ENCODE assay signal across 15 cellular contexts in the genomic region with DNA sequence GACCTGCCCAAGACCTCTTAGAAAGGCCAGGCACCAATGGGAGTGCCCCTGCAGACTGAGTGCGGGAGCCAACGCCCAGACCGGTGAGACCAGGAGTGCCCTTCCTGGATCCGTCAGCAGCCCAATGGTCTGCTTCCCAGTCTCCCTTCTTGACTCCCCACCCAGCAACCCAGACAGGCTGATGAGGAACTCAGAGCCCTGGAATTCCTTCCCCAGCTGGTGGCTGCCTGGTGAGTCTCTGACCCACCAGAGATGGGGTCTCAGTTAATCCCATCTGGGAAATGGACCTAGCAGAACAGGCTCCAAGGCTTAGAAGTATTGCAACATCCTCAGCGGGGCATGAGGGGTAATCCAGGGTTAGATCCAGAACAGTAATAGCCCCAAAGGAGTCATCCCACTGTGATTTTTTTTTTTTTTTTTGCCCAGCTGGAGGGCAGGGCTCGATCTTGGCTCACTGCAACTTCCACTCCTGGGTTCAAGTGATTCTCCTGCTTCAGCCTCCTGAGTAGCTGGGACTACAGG. TPM values are rescaled to one million over a fixed set of nuclear protein-coding genes. Genes with fewer than 3 reads are reported as not detected.
A peak's percentile ranks its signal among the peaks of the same experiment; 100 is the strongest.
DNase-seq lines count a peak whose midpoint lies in the region; ATAC-seq, FAIRE-seq and TF ChIP-seq lines count a peak whose summit lies in the region.
"Had no signal": no experiment of that assay in that cellular context is flagged by ENCODE, and none has a peak within 500 bp of the region (broad histone marks: within the 10 kb centered on the region; RNA-seq: fewer than 3 reads in every experiment).

No MANE protein-coding gene starts in this region.

- no TSS peak for BruUV-seq in IMR-90 (replicated peaks; lab: Mats Ljungman, UMichigan)

- dilution Hi-C loops in IMR-90 (cut with HindIII; ENCODE audit: low sequenced_read_pairs, unreplicated experiment), result no loop called here

- ATAC-seq in IMR-90 (ENCODE audit: low read depth) (no peak), HG02884 (IDR thresholded peaks at IDR 0.05; ENCODE audit: unreplicated experiment) (no peak)

- H3K4me1 ChIP-seq in IMR-90 (ENCODE audit: control insufficient read depth, insufficient read depth, low read length) (no peaks in the 10 kb centered on the region), H1 (replicated peaks in 1 of 4; ENCODE audit: control insufficient read depth in 3 of 4, insufficient read depth in 4 of 4, low read length in 3 of 4) (peaks cover 0 to 13% (median 8%) of the 10 kb centered on the region in 4 experiments; a peak in 6 of 7 replicates)

- H3K4me2 ChIP-seq in IMR-90 (ENCODE audit: low read depth, low read length) (no peak overlapping the region), H1 (ENCODE audit: insufficient read depth in 1 of 2, low read depth in 2 of 2, low read length in 2 of 2) (no peak overlapping the region)

- H2BK20ac ChIP-seq in IMR-90 (ENCODE audit: low read depth, low read length) (no peak overlapping the region), H1 (ENCODE audit: low read length) (no peak overlapping the region)

- TF ChIP-seq RAD21 in IMR-90 (IDR thresholded peaks at IDR 0.05; ENCODE audit: low read length), result no peak
- no peak for TF ChIP-seq RAD21 in H1 (IDR thresholded peaks at IDR 0.05 in 1 of 2, conservative IDR thresholded peaks at IDR 0.05 in 1 of 2; ENCODE audit: low read depth in 2 of 2, low read length in 2 of 2)

- intact Hi-C loops in IMR-90 (cut with micrococcal nuclease), result no loop called here

- H3K79me1 ChIP-seq in IMR-90 (ENCODE audit: low read depth in 1 of 2, low read length in 2 of 2), result no peaks in the 10 kb centered on the region
- H3K79me1 ChIP-seq in H1 (ENCODE audit: low read depth, low read length), result no peaks in the 10 kb centered on the region

- no peak overlapping the region for H3K23ac ChIP-seq in IMR-90 (ENCODE audit: low read depth, low read length)
- H3K23ac ChIP-seq in H1 (ENCODE audit: insufficient read length), result no peak overlapping the region

- H2AFZ ChIP-seq in IMR-90 (replicated peaks; ENCODE audit: low read length, poor library complexity) (peak overlapping the region; percentile 67), H1 (ENCODE audit: low read length) (no peak overlapping the region)

- DNase-seq in CD1c-positive myeloid dendritic cell (ENCODE audit: extremely low spot score), result peak; percentile 10
- no peak for DNase-seq in IMR-90
- DNase-seq in H1 (ENCODE audit: low read depth in 1 of 2, low spot score in 2 of 2), result no peak
- DNase-seq in renal cortical epithelial cell (ENCODE audit: low read depth), result peak; percentile 36
- DNase-seq in T-helper 9 cell, result no peak
- no peak for DNase-seq in AG20443 (ENCODE audit: low spot score)
- DNase-seq: activated naive CD4-positive, alpha-beta T cell treated with anti-CD3 and anti-CD28 coated beads, Interleukin-2, amount 10 ng/mL, durations not matched to agents 7 days and 5 days; brain microvascular endothelial cell; CD4-positive, CD25-positive, alpha-beta regulatory T cell; NCI-H526 treated with DMSO at 0.1 percent for 48 hours; WERI-Rb-1 had no signal

- in situ Hi-C loops in IMR-90 (cut with MboI; ENCODE audit: low sequenced_read_pairs), result no loop called here

- 90% methylated on average over 4 of the region's 6 CpGs; no CpG with 5 or more reads in 1 of the 2 experiments for WGBS in IMR-90 (ENCODE audit: extremely low coverage in 2 of 2, insufficient read length in 1 of 2), 2 experiments
- WGBS in H1 (ENCODE audit: extremely low coverage in 1 of 2, insufficient coverage in 1 of 2, insufficient read length in 1 of 2, insufficient replicate concordance in 2 of 2, low coverage in 1 of 2, low lambda C conversion rate in 2 of 2, missing lambda C conversion rate in 1 of 2), 2 experiments, result 91% methylated on average over 6 of the region's 6 CpGs; no CpG with 5 or more reads in 1 of the 2 experiments

- H3K79me2 ChIP-seq in H1 (ENCODE audit: control insufficient read depth in 1 of 2, insufficient read depth in 2 of 2, low read length in 2 of 2), result no peaks in the 10 kb centered on the region

- H2BK5ac ChIP-seq in IMR-90 (ENCODE audit: low read depth, low read length, poor library complexity, severe bottlenecking) (no peak overlapping the region), H1 (ENCODE audit: low read depth, low read length) (no peak overlapping the region)

- no peaks in the 10 kb centered on the region for H3K9me1 ChIP-seq in IMR-90 (ENCODE audit: insufficient read depth, low read length)

- H4K91ac ChIP-seq in IMR-90 (ENCODE audit: insufficient read depth, low read depth, low read length) (no peak overlapping the region), H1 (replicated peaks; ENCODE audit: insufficient read length, low read length) (no peak overlapping the region)

- POLR2A ChIA-PET in IMR-90 (lab: Charles Lee; ENCODE audit: unreplicated experiment) (no interaction called here), H1 (lab: Charles Lee; ENCODE audit: partially characterized antibody) (interaction anchor here (0.6 to 1.0 kb wide), 2 partner anchors 16 to 56 kb away, joined by 3 read pairs; no protein-coding TSS in a partner anchor)

- FAIRE-seq in H1 (lab: Jason Lieb, UNC), result no peak
- FAIRE-seq: HTR-8/SVneo, keratinocyte had no signal

- H3K27me3 ChIP-seq in IMR-90 (ENCODE audit: control insufficient read depth, insufficient read depth, low read length) (peaks cover 3% of the 10 kb centered on the region; the same call in 1 of the 2 replicates), H1 (replicated peaks in 1 of 4; ENCODE audit: control insufficient read depth in 3 of 4, extremely low read depth in 1 of 4, insufficient read depth in 3 of 4, low read length in 3 of 4) (peaks cover 0 to 13% (median 6%) of the 10 kb centered on the region in 4 experiments; a peak in 5 of 7 replicates)

- no peak overlapping the region for H2BK120ac ChIP-seq in IMR-90 (ENCODE audit: low read depth, low read length)
- no peak overlapping the region for H2BK120ac ChIP-seq in H1 (replicated peaks; ENCODE audit: low read depth, low read length)

- no peak overlapping the region for H3K27ac ChIP-seq in IMR-90 (ENCODE audit: insufficient read depth, low read length)
- no peak overlapping the region for H3K27ac ChIP-seq in H1 (ENCODE audit: low read depth, low read length)
- H3K27ac ChIP-seq: brain microvascular endothelial cell, WERI-Rb-1 had no signal

- H3K4me3 ChIP-seq in IMR-90 (ENCODE audit: insufficient read depth, low read depth, low read length) (no peak overlapping the region), H1 (ENCODE audit: extremely low read depth in 1 of 4, insufficient read depth in 2 of 4, low read depth in 3 of 4, low read length in 4 of 4) (no peak overlapping the region)

- no peak overlapping the region for H3K56ac ChIP-seq in IMR-90 (ENCODE audit: extremely low read depth, insufficient read depth, low read length)
- no peak overlapping the region for H3K56ac ChIP-seq in H1 (replicated peaks; ENCODE audit: insufficient read length, low read depth, low read length)

- H2BK15ac ChIP-seq in IMR-90 (ENCODE audit: low read depth, low read length) (no peak overlapping the region), H1 (ENCODE audit: low read length) (no peak overlapping the region)

- no peak overlapping the region for H4K8ac ChIP-seq in IMR-90 (ENCODE audit: low read depth in 2 of 2, low read length in 2 of 2)
- H4K8ac ChIP-seq in H1 (ENCODE audit: extremely low read depth, insufficient read depth, low read length), result no peak overlapping the region

- no peak for TF ChIP-seq EP300 in H1 (IDR thresholded peaks at IDR 0.05; ENCODE audit: borderline replicate concordance in 1 of 2, low read depth in 2 of 2, low read length in 2 of 2)

- no peak overlapping the region for H3K18ac ChIP-seq in IMR-90 (ENCODE audit: low read depth, low read length)
- H3K18ac ChIP-seq in H1 (ENCODE audit: extremely low read depth, low read length), result no peak overlapping the region

- no peak overlapping the region for H2AK9ac ChIP-seq in IMR-90 (replicated peaks; ENCODE audit: low read depth, low read length, poor library complexity)

- TF ChIP-seq POLR2A in IMR-90 (IDR thresholded peaks at IDR 0.05; ENCODE audit: low read depth, low read length), result no peak
- TF ChIP-seq POLR2A in H1 (IDR thresholded peaks at IDR 0.05; ENCODE audit: control extremely low read depth in 1 of 2, low read depth in 2 of 2, low read length in 2 of 2), result no peak

- no peaks in the 10 kb centered on the region for H3K36me3 ChIP-seq in IMR-90 (ENCODE audit: control insufficient read depth, insufficient read depth, low read length)
- H3K36me3 ChIP-seq in H1 (ENCODE audit: control insufficient read depth in 2 of 4, insufficient read depth in 4 of 4, low read length in 3 of 4), result no peaks in the 10 kb centered on the region
- H3K36me3 ChIP-seq: brain microvascular endothelial cell, WERI-Rb-1 had no signal

- no peak overlapping the region for H3K14ac ChIP-seq in IMR-90 (replicated peaks; ENCODE audit: low read depth, low read length)
- H3K14ac ChIP-seq in H1 (ENCODE audit: insufficient read length), result no peak overlapping the region

- no peak overlapping the region for H3K4ac ChIP-seq in IMR-90 (ENCODE audit: low read depth, low read length)
- no peak overlapping the region for H3K4ac ChIP-seq in H1 (replicated peaks; ENCODE audit: insufficient read length, low read depth, low read length)

- peaks cover 12% of the 10 kb centered on the region; the same call in 1 of the 2 replicates for H3K23me2 ChIP-seq in H1 (ENCODE audit: low read depth, low read length)

- CTCF ChIA-PET in IMR-90 (lab: Yijun Ruan, JAX), result interaction anchor here (1.0 to 1.2 kb wide), 2 partner anchors 17 to 144 kb away, joined by 3 read pairs; no protein-coding TSS in a partner anchor
- CTCF ChIA-PET in H1 (lab: Charles Lee; ENCODE audit: partially characterized antibody), result interaction anchor here (1.1 to 7.8 kb wide), 12 partner anchors 8 to 288 kb away, joined by 3 to 43 read pairs (median 10); no protein-coding TSS in a partner anchor

- no peaks in the 10 kb centered on the region for H3K9me3 ChIP-seq in IMR-90 (ENCODE audit: control insufficient read depth, insufficient read depth, low read length)
- H3K9me3 ChIP-seq in H1 (ENCODE audit: insufficient read depth in 2 of 2, low read depth in 1 of 2, low read length in 1 of 2), result no peaks in the 10 kb centered on the region

- TF ChIP-seq CTCF in IMR-90 (conservative IDR thresholded peaks at IDR 0.05; ENCODE audit: low read depth, low read length) (no peak), H1 (IDR thresholded peaks at IDR 0.05; ENCODE audit: control extremely low read depth in 1 of 3, insufficient read depth in 1 of 3, low read depth in 1 of 3, low read length in 3 of 3) (no peak)

- H4K20me1 ChIP-seq in IMR-90 (ENCODE audit: insufficient read depth, low read length), result no peaks in the 10 kb centered on the region
- H4K20me1 ChIP-seq in H1 (replicated peaks in 1 of 2; ENCODE audit: control insufficient read depth in 1 of 2, insufficient read depth in 2 of 2, low read length in 2 of 2), result no peaks in the 10 kb centered on the region

- H2AK5ac ChIP-seq in IMR-90 (ENCODE audit: low read depth, low read length) (no peak overlapping the region), H1 (ENCODE audit: low read depth, low read length) (no peak overlapping the region)

- H4K5ac ChIP-seq in IMR-90 (ENCODE audit: low read depth, low read length), result no peak overlapping the region
- no peak overlapping the region for H4K5ac ChIP-seq in H1 (ENCODE audit: insufficient read length, low read depth, low read length)

- H2BK12ac ChIP-seq in H1 (ENCODE audit: low read depth, low read length), result 0 out of 2 replicates have a peak overlapping the region, but pooled peaks have one; percentile 50

- no peak overlapping the region for H3K9ac ChIP-seq in IMR-90 (ENCODE audit: low read depth, low read length)
- no peak overlapping the region for H3K9ac ChIP-seq in H1 (replicated peaks in 1 of 4; ENCODE audit: extremely low read depth in 1 of 4, low read depth in 3 of 4, low read length in 3 of 4)

RNA-seq across cellular contexts. Expression of a gene that starts 1.5 kb away (rescaled TPM):
- total RNA-seq in IMR-90 (2012; rRNA removed), result not detected in 2 replicates
- polyA plus RNA-seq in IMR-90 (2012; rRNA removed), result not detected in 2 replicates
- not detected in 2 replicates for polyA plus RNA-seq in IMR-90 (2012; cell fraction: cytosol; rRNA removed)
- not detected in 2 replicates for polyA plus RNA-seq in IMR-90 (2012; cell fraction: nucleus; rRNA removed; ENCODE audit: low replicate concordance)
- 5.0 and 6.4 TPM in 2 replicates for total RNA-seq in H1 (2021; fragmentation: NEBNext Ultra II Directional; extraction: Animal tissue kit (Norgen Biotek cat#: 25700))
- polyA plus RNA-seq in H1 (2011; rRNA removed), result 3.7 and 5.9 TPM in 2 replicates
- polyA plus RNA-seq in H1 (2011; cell fraction: cytosol; rRNA removed), result 5.3 TPM
- 11.4 TPM for polyA plus RNA-seq in H1 (2011; cell fraction: nucleus; rRNA removed)
- polyA plus RNA-seq in H1 (2012, experiment 1 of 2), result 2.7 to 5.6 TPM (median 4.5 TPM) in 4 replicates
- polyA plus RNA-seq in H1 (2012, experiment 2 of 2), result 3.6 TPM
- polyA plus RNA-seq in H1 (2013, experiment 1 of 2), result 2.6 TPM
- 2.9 TPM for polyA plus RNA-seq in H1 (2013, experiment 2 of 2)
- polyA minus RNA-seq in H1 (2011; rRNA and poly(A)+ RNA removed), result 2.3 and 3.4 TPM in 2 replicates
- 2.6 TPM for polyA minus RNA-seq in H1 (2011; cell fraction: cytosol; rRNA and poly(A)+ RNA removed)
- polyA minus RNA-seq in H1 (2011; cell fraction: nucleus; rRNA and poly(A)+ RNA removed), result 6.4 TPM
- 16.3 and 36.5 TPM in 2 replicates for total RNA-seq in renal cortical epithelial cell
- total RNA-seq: CD4-positive, CD25-positive, alpha-beta regulatory T cell; posterior vena cava had no signal

RNA-seq across cellular contexts. Expression of a gene that starts 12.5 kb away (rescaled TPM):
- total RNA-seq in IMR-90 (2012; rRNA removed), result not detected in 2 replicates
- polyA plus RNA-seq in IMR-90 (2012; rRNA removed), result not detected in 2 replicates
- not detected in 2 replicates for polyA plus RNA-seq in IMR-90 (2012; cell fraction: cytosol; rRNA removed)
- not detected in 2 replicates for polyA plus RNA-seq in IMR-90 (2012; cell fraction: nucleus; rRNA removed; ENCODE audit: low replicate concordance)
- total RNA-seq in H1 (2021; fragmentation: NEBNext Ultra II Directional; extraction: Animal tissue kit (Norgen Biotek cat#: 25700)), result 0.56 TPM in 1 of 2 replicates, not detected in the other
- polyA plus RNA-seq in H1 (2011; rRNA removed), result 0.45 and 0.80 TPM in 2 replicates
- polyA plus RNA-seq in H1 (2011; cell fraction: cytosol; rRNA removed), result 0.92 TPM
- 1.3 TPM for polyA plus RNA-seq in H1 (2011; cell fraction: nucleus; rRNA removed)
- polyA plus RNA-seq in H1 (2012, experiment 1 of 2), result 0.27 to 0.42 TPM (median 0.36 TPM) in 4 replicates
- 0.22 TPM for polyA plus RNA-seq in H1 (2012, experiment 2 of 2)
- polyA plus RNA-seq in H1 (2013, experiment 1 of 2), result 0.14 TPM
- polyA plus RNA-seq in H1 (2013, experiment 2 of 2), result 0.26 TPM
- polyA minus RNA-seq in H1 (2011; rRNA and poly(A)+ RNA removed), result not detected in 2 replicates
- not detected for polyA minus RNA-seq in H1 (2011; cell fraction: cytosol; rRNA and poly(A)+ RNA removed)
- 0.90 TPM for polyA minus RNA-seq in H1 (2011; cell fraction: nucleus; rRNA and poly(A)+ RNA removed)
- 0.25 TPM in 1 of 2 replicates, not detected in the other for total RNA-seq in renal cortical epithelial cell
- total RNA-seq: posterior vena cava had no signal
- polyA plus RNA-seq: CD4-positive, CD25-positive, alpha-beta regulatory T cell; keratinocyte had no signal

RNA-seq across cellular contexts. Expression of a gene that starts 48.2 kb away (rescaled TPM):
- total RNA-seq in IMR-90 (2012; rRNA removed) (23.8 and 24.4 TPM in 2 replicates), renal cortical epithelial cell (30.9 and 32.2 TPM in 2 replicates)
- polyA plus RNA-seq in IMR-90 (2012; rRNA removed) (47.5 and 55.1 TPM in 2 replicates), H1 (2011; rRNA removed) (64.9 and 98.5 TPM in 2 replicates)
- 33.5 and 54.5 TPM in 2 replicates for polyA plus RNA-seq in IMR-90 (2012; cell fraction: cytosol; rRNA removed)
- 74.8 and 97.8 TPM in 2 replicates for polyA plus RNA-seq in IMR-90 (2012; cell fraction: nucleus; rRNA removed; ENCODE audit: low replicate concordance)
- total RNA-seq in H1 (2021; fragmentation: NEBNext Ultra II Directional; extraction: Animal tissue kit (Norgen Biotek cat#: 25700)), result 112 and 113 TPM in 2 replicates
- polyA plus RNA-seq in H1 (2011; cell fraction: cytosol; rRNA removed), result 104 TPM
- 85.4 TPM for polyA plus RNA-seq in H1 (2011; cell fraction: nucleus; rRNA removed)
- polyA plus RNA-seq in H1 (2012, experiment 1 of 2), result 58.9 to 84.2 TPM (median 67.7 TPM) in 4 replicates
- polyA plus RNA-seq in H1 (2012, experiment 2 of 2), result 47.5 TPM
- polyA plus RNA-seq in H1 (2013, experiment 1 of 2), result 60.7 TPM
- 54.4 TPM for polyA plus RNA-seq in H1 (2013, experiment 2 of 2)
- 47.0 and 60.0 TPM in 2 replicates for polyA minus RNA-seq in H1 (2011; rRNA and poly(A)+ RNA removed)
- 44.5 TPM for polyA minus RNA-seq in H1 (2011; cell fraction: cytosol; rRNA and poly(A)+ RNA removed)
- polyA minus RNA-seq in H1 (2011; cell fraction: nucleus; rRNA and poly(A)+ RNA removed), result 37.9 TPM

RNA-seq across cellular contexts. Expression of a gene that starts 48.5 kb away (rescaled TPM):
- total RNA-seq in IMR-90 (2012; rRNA removed) (14.7 and 15.0 TPM in 2 replicates), renal cortical epithelial cell (27.1 and 31.1 TPM in 2 replicates)
- polyA plus RNA-seq in IMR-90 (2012; rRNA removed) (14.2 and 15.2 TPM in 2 replicates), H1 (2011; rRNA removed) (24.1 and 31.0 TPM in 2 replicates)
- 9.9 and 17.3 TPM in 2 replicates for polyA plus RNA-seq in IMR-90 (2012; cell fraction: cytosol; rRNA removed)
- polyA plus RNA-seq in IMR-90 (2012; cell fraction: nucleus; rRNA removed; ENCODE audit: low replicate concordance), result 7.1 and 9.4 TPM in 2 replicates
- total RNA-seq in H1 (2021; fragmentation: NEBNext Ultra II Directional; extraction: Animal tissue kit (Norgen Biotek cat#: 25700)), result 25.8 and 26.4 TPM in 2 replicates
- 25.4 TPM for polyA plus RNA-seq in H1 (2011; cell fraction: cytosol; rRNA removed)
- polyA plus RNA-seq in H1 (2011; cell fraction: nucleus; rRNA removed), result 19.1 TPM
- polyA plus RNA-seq in H1 (2012, experiment 1 of 2), result 21.0 to 23.7 TPM (median 23.5 TPM) in 4 replicates
- 32.3 TPM for polyA plus RNA-seq in H1 (2012, experiment 2 of 2)
- 16.0 TPM for polyA plus RNA-seq in H1 (2013, experiment 1 of 2)
- polyA plus RNA-seq in H1 (2013, experiment 2 of 2), result 16.6 TPM
- polyA minus RNA-seq in H1 (2011; rRNA and poly(A)+ RNA removed), result 10.5 and 15.2 TPM in 2 replicates
- polyA minus RNA-seq in H1 (2011; cell fraction: cytosol; rRNA and poly(A)+ RNA removed), result 12.2 TPM
- polyA minus RNA-seq in H1 (2011; cell fraction: nucleus; rRNA and poly(A)+ RNA removed), result 19.0 TPM

Comparison
In these comparisons a context has a peak if more than half of its experiments do, and no peak if none do; other contexts are left out.
1. DNase-seq: peak in CD1c-positive myeloid dendritic cell (single experiment) and renal cortical epithelial cell (single experiment); none in IMR-90 (single experiment), H1 (0 of 2), T-helper 9 cell (single experiment) and AG20443 (single experiment).